In genomic region chr17:51120357-51120738, GRCh38 we compare ENCODE assay signal across 8 cellular contexts. TPM values are rescaled to one million over a fixed set of nuclear protein-coding genes. Genes with fewer than 3 reads are reported as not detected.
DNase-seq lines count a peak whose midpoint lies in the region; ATAC-seq and TF ChIP-seq lines count a peak whose summit lies in the region.

No MANE protein-coding gene starts in this region.

- no peaks in the 10 kb centered on the region for H3K9me3 ChIP-seq in endodermal cell (ENCODE audit: control insufficient read depth, low read length)
- no peaks in the 10 kb centered on the region for H3K9me3 ChIP-seq in mucosa of descending colon
- no peaks in the 10 kb centered on the region for H3K9me3 ChIP-seq in thoracic aorta

- TF ChIP-seq RAD21 in Ishikawa (IDR thresholded peaks at IDR 0.05; ENCODE audit: low read depth), result no peak

- no peaks in the 10 kb centered on the region for H3K36me3 Mint-ChIP-seq in endodermal cell (ENCODE audit: low read depth)

- TF ChIP-seq CTCF in GM06990 (IDR thresholded peaks at IDR 0.05; ENCODE audit: insufficient read depth, low read length, poor library complexity, severe bottlenecking), result peak; percentile 4
- no peak for TF ChIP-seq CTCF in WI38 (IDR thresholded peaks at IDR 0.05; ENCODE audit: low read depth, low read length)
- TF ChIP-seq CTCF in endodermal cell (conservative IDR thresholded peaks at IDR 0.05), result no peak
- TF ChIP-seq CTCF in mucosa of descending colon (IDR thresholded peaks at IDR 0.05), result no peak
- no peak for TF ChIP-seq CTCF in thoracic aorta (IDR thresholded peaks at IDR 0.05)

- 0% methylated on average over 5 to 42 of the region's 42 CpGs for whole genome bisulfite sequencing in endodermal cell (ENCODE audit: insufficient coverage in 1 of 2, insufficient read length in 1 of 2), 2 experiments

- no peaks in the 10 kb centered on the region for H3K27me3 ChIP-seq in GM06990 (replicated peaks; ENCODE audit: control insufficient read depth, insufficient read depth, low read length)
- no peaks in the 10 kb centered on the region for H3K27me3 ChIP-seq in endodermal cell (ENCODE audit: control insufficient read depth, insufficient read depth, low read length, poor library complexity, severe bottlenecking)
- no peaks in the 10 kb centered on the region for H3K27me3 ChIP-seq in thoracic aorta (replicated peaks; ENCODE audit: insufficient read depth)

- H3K4me1 ChIP-seq in endodermal cell (ENCODE audit: control insufficient read depth, insufficient read depth, low read length) (no peaks in the 10 kb centered on the region), mucosa of descending colon (ENCODE audit: low read depth) (peaks cover 29% of the 10 kb centered on the region), thoracic aorta (ENCODE audit: control insufficient read depth in 1 of 2, low read depth in 2 of 2) (peaks cover 19 to 30% of the 10 kb centered on the region in 2 donors)

- no peaks in the 10 kb centered on the region for H3K27me3 Mint-ChIP-seq in endodermal cell (ENCODE audit: insufficient read depth)

- peak overlapping the region; percentile 87 for H3K27ac ChIP-seq in endodermal cell (ENCODE audit: low read depth, low read length)
- H3K27ac ChIP-seq in thoracic aorta, result peak overlapping the region; percentile 95 to 98

- H3K4me3 ChIP-seq in GM06990 (replicated peaks; ENCODE audit: low read depth, low read length) (peak overlapping the region; percentile 94), WI38 (ENCODE audit: low read depth, low read length) (peak overlapping the region; percentile 87), endodermal cell (ENCODE audit: low read length) (peak overlapping the region; percentile 93), mucosa of descending colon (peak overlapping the region; percentile 94), thoracic aorta (peak overlapping the region; percentile 79)

- peak overlapping the region; percentile 82 for H3K4me3 Mint-ChIP-seq in endodermal cell

- H3K4me1 Mint-ChIP-seq in endodermal cell, result peaks cover 15% of the 10 kb centered on the region

- intact Hi-C loops in mucosa of descending colon (cut with DNase I, micrococcal nuclease), result no loop called here

- DNase-seq in GM06990 (ENCODE audit: extremely low read depth, insufficient read length) (peak; percentile 80), endodermal cell (no peak), mucosa of descending colon (no peak), thoracic aorta (ENCODE audit: low spot score) (no peak)

- no peak for TF ChIP-seq EP300 in Ishikawa (IDR thresholded peaks at IDR 0.05; ENCODE audit: borderline replicate concordance)

- no peaks in the 10 kb centered on the region for H3K9me3 Mint-ChIP-seq in endodermal cell

- ATAC-seq in GM21576 (IDR thresholded peaks at IDR 0.05; ENCODE audit: unreplicated experiment), result peak; percentile 23
- peak; percentile 34 for ATAC-seq in mucosa of descending colon
- peak; percentile 25 for ATAC-seq in thoracic aorta (ENCODE audit: insufficient number of reproducible peaks, low FRiP score, low read depth)
- no peak for ATAC-seq in HG03457 (IDR thresholded peaks at IDR 0.05; ENCODE audit: unreplicated experiment)

- peak overlapping the region; percentile 98 for H3K27ac Mint-ChIP-seq in endodermal cell

- H3K36me3 ChIP-seq in GM06990 (ENCODE audit: control insufficient read depth, insufficient read depth, low read length) (no peaks in the 10 kb centered on the region), endodermal cell (ENCODE audit: control insufficient read depth, insufficient read depth, low read length) (no peaks in the 10 kb centered on the region), mucosa of descending colon (ENCODE audit: low read depth) (no peaks in the 10 kb centered on the region), thoracic aorta (no peaks in the 10 kb centered on the region)

- H3K9ac ChIP-seq in endodermal cell (ENCODE audit: extremely low read depth, low read length, poor library complexity, severe bottlenecking), result peak overlapping the region; percentile 72

TF ChIP-seq in Ishikawa, 13 proteins besides CTCF, POLR2A, EP300 and RAD21:
- TF ChIP-seq MAX (IDR thresholded peaks at IDR 0.05) (0 out of 2 replicates have a peak, but pooled peaks have one; percentile 37), TAF1 (IDR thresholded peaks at IDR 0.05; ENCODE audit: low read depth) (peak; percentile 34; the same call in 1 of the 2 replicates), YY1 (IDR thresholded peaks at IDR 0.05; ENCODE audit: low read depth) (peak; percentile 36; the same call in 1 of the 2 replicates), TCF12 (IDR thresholded peaks at IDR 0.05; ENCODE audit: low read depth) (no peak)
TF ChIP-seq in Ishikawa: peak in this region for 3.

RNA-seq across cellular contexts. Expression of gene SPAG9, which starts 0.3 kb away (rescaled TPM):
- total RNA-seq in endodermal cell (10 to 100 TPM; 64.8 to 77.7 TPM), mucosa of descending colon (10 to 100 TPM; 64.1 to 96.7 (median 79.8) TPM), thoracic aorta (100 to 1,000 TPM; 105 to 162 TPM)
- polyA plus RNA-seq in endodermal cell (2013, experiment 1 of 2), result 140 TPM
- 131 TPM for polyA plus RNA-seq in endodermal cell (2013, experiment 2 of 2)

RNA-seq across cellular contexts. Expression of gene NME1, which starts 33.0 kb away (rescaled TPM):
- total RNA-seq in endodermal cell (100 to 1,000 TPM in 1 of 2 donors, 10 to 100 TPM in 1; 99.6 to 107 TPM), mucosa of descending colon (10 to 100 TPM; 18.8 to 64.2 (median 23.9) TPM), thoracic aorta (10 to 100 TPM; 21.7 to 35.6 TPM)
- 134 TPM for polyA plus RNA-seq in endodermal cell (2013, experiment 1 of 2)
- 136 TPM for polyA plus RNA-seq in endodermal cell (2013, experiment 2 of 2)

RNA-seq across cellular contexts. Expression of gene NME2, which starts 45.9 kb away (rescaled TPM):
- total RNA-seq in endodermal cell (100 to 1,000 TPM; 560 to 707 TPM), mucosa of descending colon (100 to 1,000 TPM; 306 to 433 (median 397) TPM), thoracic aorta (100 to 1,000 TPM; 331 to 338 TPM)
- 337 TPM for polyA plus RNA-seq in endodermal cell (2013, experiment 1 of 2)
- polyA plus RNA-seq in endodermal cell (2013, experiment 2 of 2), result 326 TPM
